8 cellular contexts compared by ENCODE assay signal in the genomic region with DNA sequence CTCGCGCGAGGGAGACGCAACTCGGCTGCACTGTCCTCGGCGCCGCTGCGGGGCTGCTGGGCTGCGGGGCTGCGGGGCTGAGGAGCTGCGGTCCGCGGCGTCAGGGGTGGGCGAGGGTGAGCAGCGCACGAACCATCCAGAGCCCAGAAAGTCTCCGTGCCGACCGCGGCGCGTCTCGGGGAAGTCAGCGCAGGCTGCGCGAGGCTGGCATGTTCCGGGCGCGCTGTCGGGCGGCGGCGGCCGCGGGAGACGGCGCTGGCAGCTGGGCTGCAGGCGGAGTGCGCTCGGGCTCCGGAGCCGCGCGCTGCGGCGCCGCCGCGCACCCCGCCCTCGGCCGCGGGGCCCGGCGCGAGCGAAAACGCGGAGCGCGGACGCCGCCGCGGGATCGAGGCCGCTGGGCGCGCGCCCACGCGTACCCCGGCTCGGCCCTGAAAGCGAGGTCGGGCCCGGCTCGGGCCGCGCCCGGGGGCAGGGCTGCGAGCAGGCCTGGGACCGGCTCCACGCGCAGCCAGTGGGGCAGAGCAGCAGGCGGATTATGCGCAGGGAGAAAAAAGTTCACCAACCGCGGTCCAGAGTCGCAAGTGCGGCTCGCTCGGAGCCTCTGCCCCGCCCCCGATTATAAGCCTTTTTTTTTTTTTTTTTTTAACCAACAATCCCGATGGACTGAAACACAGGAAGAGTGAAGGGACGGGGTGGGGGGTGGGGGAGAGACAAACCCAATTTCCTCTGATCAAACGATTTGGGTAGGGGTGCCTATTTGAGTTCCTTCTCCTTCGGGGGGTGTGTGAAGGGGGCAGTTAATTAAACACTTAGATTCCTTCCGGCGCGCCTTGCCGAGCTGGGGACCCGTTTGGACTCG. TPM values are rescaled to one million over a fixed set of nuclear protein-coding genes. Genes with fewer than 3 reads are reported as not detected.
DNase-seq lines count a peak whose midpoint lies in the region; ATAC-seq, FAIRE-seq and TF ChIP-seq lines count a peak whose summit lies in the region.

A gene (minus strand): TSS at position 282 of the 859 bp plus-strand sequence. CDS start 117,230 bp downstream, outside the sequence.

- H3K4me1 Mint-ChIP-seq in chondrocyte (ENCODE audit: low read depth) = peaks cover 45% of the 10 kb centered on the region

- peak within 1 kb of the TSS; percentile 91 for H3K4me3 Mint-ChIP-seq in chondrocyte (ENCODE audit: unreplicated experiment)

- peak; percentile 57 for FAIRE-seq in GM19239 (lab: Jason Lieb, UNC)

- H3K36me3 Mint-ChIP-seq in chondrocyte (ENCODE audit: low read depth) = peaks cover 1% of the 10 kb centered on the region

- H3K9me3 Mint-ChIP-seq in chondrocyte (ENCODE audit: low read depth) = no peaks in the 10 kb centered on the region

- peaks cover 6% of the 10 kb centered on the region for H3K27me3 ChIP-seq in layer of hippocampus (ENCODE audit: control insufficient read depth, insufficient read depth, low read length)

- H3K27ac ChIP-seq in layer of hippocampus (ENCODE audit: low read depth, low read length) = peak within 1 kb of the TSS; percentile 52

- H3K27ac Mint-ChIP-seq in chondrocyte (ENCODE audit: unreplicated experiment) = peak within 1 kb of the TSS; percentile 90

- no peak for TF ChIP-seq CTCF in chondrocyte (IDR thresholded peaks at IDR 0.05)

- peak; percentile 76 for DNase-seq in CD1c-positive myeloid dendritic cell (ENCODE audit: extremely low spot score)
- DNase-seq in GM19239 (ENCODE audit: insufficient read length, low spot score) = peak; percentile 54
- DNase-seq in RPMI7951 (ENCODE audit: low read depth) = peak; percentile 58
- DNase-seq in chondrocyte (ENCODE audit: low spot score) = no peak
- DNase-seq in stimulated activated CD4-positive, alpha-beta T cell treated with anti-CD3 and anti-CD28 coated beads, Interleukin-2, amount 100 ng/mL, for 4 hours (ENCODE audit: low read depth) = peak; percentile 2
- DNase-seq in DMS153 treated with DMSO at 0.1 percent for 48 hours (lab: John Stamatoyannopoulos, UW; ENCODE audit: unreplicated experiment) = no peak

- peak; percentile 71 for ATAC-seq in HG03139 (IDR thresholded peaks at IDR 0.05; ENCODE audit: unreplicated experiment)

- H3K27me3 Mint-ChIP-seq in chondrocyte (ENCODE audit: low read depth) = no peaks in the 10 kb centered on the region

RNA-seq across cellular contexts. Expression of the gene that starts here (rescaled TPM):
- total RNA-seq in RPMI7951 (2014; rRNA removed; shearing (Covaris generic)) = 5.3 and 6.1 TPM in 2 replicates
- 30.3 to 62.8 TPM (median 32.0 TPM) in 3 replicates for total RNA-seq in chondrocyte

Comparison
In these comparisons a context has a peak if more than half of its experiments do, and no peak if none do; other contexts are left out.
1. DNase-seq: peak in CD1c-positive myeloid dendritic cell (single experiment), GM19239 (single experiment), RPMI7951 (single experiment) and stimulated activated CD4-positive, alpha-beta T cell treated with anti-CD3 and anti-CD28 coated beads, Interleukin-2, amount 100 ng/mL, for 4 hours (single experiment); none in chondrocyte (single experiment) and DMS153 treated with DMSO at 0.1 percent for 48 hours (single experiment).